11 cellular contexts compared by ENCODE assay signal in genomic region chr3:195540526-195540925, GRCh38. TPM values are rescaled to one million over a fixed set of nuclear protein-coding genes. Genes with fewer than 3 reads are reported as not detected.
DNase-seq lines count a peak whose midpoint lies in the region; ATAC-seq, FAIRE-seq and TF ChIP-seq lines count a peak whose summit lies in the region.
"Had no signal": no experiment of that assay in that cellular context is flagged by ENCODE, and none has a peak within 500 bp of the region (broad histone marks: within the 10 kb centered on the region; RNA-seq: fewer than 3 reads in every experiment).

No MANE protein-coding gene starts in this region.

- DNase-seq in T-helper 1 cell (no peak), NCI-H82 (lab: John Stamatoyannopoulos, UW) (peak; percentile 85), smooth muscle cell (lab: John Stamatoyannopoulos, UW; ENCODE audit: unreplicated experiment) (no peak), GM12892 (ENCODE audit: insufficient read length) (no peak), NCI-H2196 (lab: John Stamatoyannopoulos, UW; ENCODE audit: unreplicated experiment) (no peak)
- DNase-seq: testis had no signal

- H3K36me3 ChIP-seq in smooth muscle cell (ENCODE audit: low read depth), result no peaks in the 10 kb centered on the region

- peaks cover 9% of the 10 kb centered on the region for H3K4me1 ChIP-seq in smooth muscle cell (ENCODE audit: low read depth)

- no peak for ATAC-seq in GM18519 (IDR thresholded peaks at IDR 0.05; ENCODE audit: low FRiP score, unreplicated experiment)
- ATAC-seq: A549 had no signal

- H3K27ac ChIP-seq in smooth muscle cell (ENCODE audit: low read depth), result no peak overlapping the region
- H3K27ac ChIP-seq: A549, SJSA1, testis had no signal

- peak overlapping the region; percentile 95 for H3K4me2 ChIP-seq in smooth muscle cell

- peaks cover 56% of the 10 kb centered on the region for H3K4me1 Mint-ChIP-seq in T-helper 1 cell treated with Interleukin-12 subunit alpha and Interleukin-12 subunit beta and Interleukin-4 antibody, amounts not matched to agents 30 μg/mL and 1 μg/mL, for 36 hours (ENCODE audit: low read depth)
- H3K4me1 Mint-ChIP-seq in dendritic cell treated with granulocyte-macrophage colony-stimulating factor and Interleukin-4, amounts not matched to agents 40 ng/mL and 50 ng/mL, for 4 days (ENCODE audit: low read depth), result peaks cover 60% of the 10 kb centered on the region

- TF ChIP-seq CTCF in smooth muscle cell (IDR thresholded peaks at IDR 0.05; ENCODE audit: borderline replicate concordance, insufficient read depth, poor library complexity, severe bottlenecking), result no peak

- no peaks in the 10 kb centered on the region for H3K27me3 Mint-ChIP-seq in T-helper 1 cell treated with Interleukin-12 subunit alpha and Interleukin-12 subunit beta and Interleukin-4 antibody, amounts not matched to agents 30 μg/mL and 1 μg/mL, for 36 hours (ENCODE audit: low read depth)
- peaks cover 19% of the 10 kb centered on the region for H3K27me3 Mint-ChIP-seq in dendritic cell treated with granulocyte-macrophage colony-stimulating factor and Interleukin-4, amounts not matched to agents 40 ng/mL and 50 ng/mL, for 4 days

- H3K9me3 ChIP-seq in smooth muscle cell (replicated peaks; ENCODE audit: low read depth), result no peaks in the 10 kb centered on the region
- H3K9me3 ChIP-seq: A549, SJSA1, testis had no signal

- peaks cover 3% of the 10 kb centered on the region for H3F3A ChIP-seq in smooth muscle cell (ENCODE audit: low read depth)

- FAIRE-seq in GM12892 (lab: Jason Lieb, UNC), result no peak
- FAIRE-seq: A549 had no signal

- WGBS in smooth muscle cell (ENCODE audit: low lambda C conversion rate), result 91% methylated on average over 5 of the region's 5 CpGs

- H2AFZ ChIP-seq in smooth muscle cell (ENCODE audit: low read depth), result no peak overlapping the region

- H3K9ac ChIP-seq in smooth muscle cell (ENCODE audit: low read depth), result no peak overlapping the region

- H3K4me3 Mint-ChIP-seq in T-helper 1 cell treated with Interleukin-12 subunit alpha and Interleukin-12 subunit beta and Interleukin-4 antibody, amounts not matched to agents 30 μg/mL and 1 μg/mL, for 36 hours, result peak overlapping the region; percentile 83
- peak overlapping the region; percentile 13 for H3K4me3 Mint-ChIP-seq in dendritic cell treated with granulocyte-macrophage colony-stimulating factor and Interleukin-4, amounts not matched to agents 40 ng/mL and 50 ng/mL, for 4 days

- H3K4me3 ChIP-seq in smooth muscle cell, result no peak overlapping the region
- H3K4me3 ChIP-seq: A549, SJSA1, testis had no signal

- peaks cover 68% of the 10 kb centered on the region for H4K20me1 ChIP-seq in smooth muscle cell (ENCODE audit: low read depth)

- peaks cover 12% of the 10 kb centered on the region for H3K36me3 Mint-ChIP-seq in T-helper 1 cell treated with Interleukin-12 subunit alpha and Interleukin-12 subunit beta and Interleukin-4 antibody, amounts not matched to agents 30 μg/mL and 1 μg/mL, for 36 hours (ENCODE audit: low read depth)
- H3K36me3 Mint-ChIP-seq in dendritic cell treated with granulocyte-macrophage colony-stimulating factor and Interleukin-4, amounts not matched to agents 40 ng/mL and 50 ng/mL, for 4 days (ENCODE audit: low read depth), result peaks cover 27% of the 10 kb centered on the region

- peak overlapping the region; percentile 79 for H3K27ac Mint-ChIP-seq in T-helper 1 cell treated with Interleukin-12 subunit alpha and Interleukin-12 subunit beta and Interleukin-4 antibody, amounts not matched to agents 30 μg/mL and 1 μg/mL, for 36 hours
- no peak overlapping the region for H3K27ac Mint-ChIP-seq in dendritic cell treated with granulocyte-macrophage colony-stimulating factor and Interleukin-4, amounts not matched to agents 40 ng/mL and 50 ng/mL, for 4 days

- no peak for TF ChIP-seq POLR2A in GM12892 (IDR thresholded peaks at IDR 0.05; ENCODE audit: low read depth, low read length)

- H3K27me3 ChIP-seq in smooth muscle cell (ENCODE audit: low read depth), result no peaks in the 10 kb centered on the region
- H3K27me3 ChIP-seq: SJSA1, testis had no signal

- H3K79me2 ChIP-seq in smooth muscle cell (ENCODE audit: low read depth), result peaks cover 71% of the 10 kb centered on the region

- intact Hi-C loops in dendritic cell treated with granulocyte-macrophage colony-stimulating factor and Interleukin-4, amounts not matched to agents 40 ng/mL and 50 ng/mL, for 4 days (cut with micrococcal nuclease), result no loop called here

- no peaks in the 10 kb centered on the region for H3K9me3 Mint-ChIP-seq in T-helper 1 cell treated with Interleukin-12 subunit alpha and Interleukin-12 subunit beta and Interleukin-4 antibody, amounts not matched to agents 30 μg/mL and 1 μg/mL, for 36 hours
- no peaks in the 10 kb centered on the region for H3K9me3 Mint-ChIP-seq in dendritic cell treated with granulocyte-macrophage colony-stimulating factor and Interleukin-4, amounts not matched to agents 40 ng/mL and 50 ng/mL, for 4 days

RNA-seq across cellular contexts. Expression of gene PPP1R2, which starts 2.6 kb away (rescaled TPM):
- total RNA-seq in smooth muscle cell, result 47.5 and 58.2 TPM in 2 replicates
- 33.4 and 42.5 TPM in 2 replicates for polyA plus RNA-seq in smooth muscle cell
- 40.2 TPM for polyA plus RNA-seq in GM12892 (2012; ENCODE audit: missing spikeins)

RNA-seq across cellular contexts. Expression of gene APOD, which starts 43.2 kb away (rescaled TPM):
- 2.2 TPM in 1 of 2 replicates, not detected in the other for total RNA-seq in smooth muscle cell
- 0.39 TPM in 1 of 2 replicates, not detected in the other for polyA plus RNA-seq in smooth muscle cell
- 0.40 TPM for polyA plus RNA-seq in GM12892 (2012; ENCODE audit: missing spikeins)
- total RNA-seq: SJSA1 had no signal
